Comparison of ENCODE assay signal across 12 cellular contexts in the genomic region with DNA sequence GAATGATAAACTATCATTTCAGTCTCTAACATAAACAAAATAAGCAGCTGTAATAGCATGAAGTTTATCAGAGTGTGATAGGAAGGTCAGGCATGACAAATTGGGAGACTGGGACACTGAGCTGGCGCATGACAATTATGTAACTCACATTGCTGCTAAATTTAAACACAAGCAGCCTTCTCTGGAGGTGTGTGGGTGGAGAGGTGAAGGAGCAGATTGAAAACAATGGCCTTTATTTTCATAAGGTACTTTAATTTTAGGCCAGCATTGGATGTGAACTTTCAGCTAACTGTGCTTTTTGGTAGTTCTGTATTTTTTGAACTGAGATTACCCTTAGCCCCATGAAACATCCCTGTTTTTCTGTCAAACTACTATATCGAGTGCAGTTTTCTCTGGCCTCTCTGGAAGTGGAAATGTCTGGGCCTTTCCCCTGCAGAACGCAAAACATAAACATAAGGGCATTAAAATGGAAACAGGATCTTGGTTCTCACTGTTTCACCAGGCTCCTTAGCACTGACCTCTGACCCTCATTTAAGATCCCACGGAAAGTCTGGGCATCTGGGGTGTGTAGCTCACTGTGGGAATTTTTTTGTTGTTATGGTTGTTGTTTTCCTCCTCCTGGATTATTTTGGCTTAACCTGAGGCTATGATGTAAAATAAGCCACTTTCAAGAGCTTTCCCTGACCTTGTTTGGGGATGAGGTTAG.
A peak's percentile ranks its signal among the peaks of the same experiment; 100 is the strongest.
DNase-seq lines count a peak whose midpoint lies in the region; ATAC-seq and TF ChIP-seq lines count a peak whose summit lies in the region.
"Had no signal": no experiment of that assay in that cellular context is flagged by ENCODE, and none has a peak within 500 bp of the region (broad histone marks: within the 10 kb centered on the region; RNA-seq: fewer than 3 reads in every experiment).

No MANE protein-coding gene starts in this region.

- peak overlapping the region; percentile 27 for H3K4me2 ChIP-seq in smooth muscle cell

- no peaks in the 10 kb centered on the region for H3K36me3 ChIP-seq in smooth muscle cell (ENCODE audit: low read depth)
- H3K36me3 ChIP-seq in endodermal cell (ENCODE audit: control insufficient read depth, insufficient read depth, low read length), result no peaks in the 10 kb centered on the region

- no peak for ATAC-seq in GM21360 (IDR thresholded peaks at IDR 0.05; ENCODE audit: unreplicated experiment)
- ATAC-seq in HG02884 (IDR thresholded peaks at IDR 0.05; ENCODE audit: unreplicated experiment), result no peak

- peak overlapping the region; percentile 12 for H2AFZ ChIP-seq in smooth muscle cell (ENCODE audit: low read depth)

- H3K9ac ChIP-seq in smooth muscle cell (ENCODE audit: low read depth) (no peak overlapping the region), endodermal cell (ENCODE audit: extremely low read depth, low read length, poor library complexity, severe bottlenecking) (no peak overlapping the region)

- H3K27me3 Mint-ChIP-seq in HFFc6 (ENCODE audit: insufficient read depth) (no peaks in the 10 kb centered on the region), endodermal cell (ENCODE audit: insufficient read depth) (no peaks in the 10 kb centered on the region)

- H3K27me3 ChIP-seq in smooth muscle cell (ENCODE audit: low read depth) (no peaks in the 10 kb centered on the region), endodermal cell (ENCODE audit: control insufficient read depth, insufficient read depth, low read length, poor library complexity, severe bottlenecking) (no peaks in the 10 kb centered on the region)

- no peaks in the 10 kb centered on the region for H4K20me1 ChIP-seq in smooth muscle cell (ENCODE audit: low read depth)

- H3K4me1 ChIP-seq in smooth muscle cell (ENCODE audit: low read depth) (peaks cover 8% of the 10 kb centered on the region), endodermal cell (ENCODE audit: control insufficient read depth, insufficient read depth, low read length) (peaks cover 8% of the 10 kb centered on the region)

- no peaks in the 10 kb centered on the region for H3K9me3 Mint-ChIP-seq in HFFc6
- H3K9me3 Mint-ChIP-seq in endodermal cell, result no peaks in the 10 kb centered on the region

- no peaks in the 10 kb centered on the region for H3K9me3 ChIP-seq in smooth muscle cell (replicated peaks; ENCODE audit: low read depth)
- no peaks in the 10 kb centered on the region for H3K9me3 ChIP-seq in endodermal cell (ENCODE audit: control insufficient read depth, low read length)

- H3K4me3 Mint-ChIP-seq in HFFc6 (no peak overlapping the region), endodermal cell (no peak overlapping the region)

- H3K4me3 ChIP-seq in choroid plexus epithelial cell (ENCODE audit: low read depth, low read length), result no peak overlapping the region
- H3K4me3 ChIP-seq in smooth muscle cell, result no peak overlapping the region
- no peak overlapping the region for H3K4me3 ChIP-seq in endodermal cell (ENCODE audit: low read length)

- H3K27ac Mint-ChIP-seq in HFFc6 (peak overlapping the region; percentile 24), endodermal cell (no peak overlapping the region)

- no peak for TF ChIP-seq CTCF in HFFc6 (IDR thresholded peaks at IDR 0.05)
- no peak for TF ChIP-seq CTCF in choroid plexus epithelial cell (conservative IDR thresholded peaks at IDR 0.05; ENCODE audit: low read depth, low read length)
- no peak for TF ChIP-seq CTCF in smooth muscle cell (IDR thresholded peaks at IDR 0.05; ENCODE audit: borderline replicate concordance, insufficient read depth, poor library complexity, severe bottlenecking)
- TF ChIP-seq CTCF in endodermal cell (conservative IDR thresholded peaks at IDR 0.05), result no peak

- DNase-seq in HFFc6 (no peak), choroid plexus epithelial cell (ENCODE audit: low read depth) (peak; percentile 45), kidney tubule cell (ENCODE audit: low spot score) (peak; percentile 15), smooth muscle cell (lab: John Stamatoyannopoulos, UW; ENCODE audit: unreplicated experiment) (no peak), endodermal cell (no peak), DMS79 (lab: John Stamatoyannopoulos, UW) (no peak)
- DNase-seq: activated T-cell treated with anti-CD3 and anti-CD28 coated beads, Interleukin-2, amount 50 U/mL, for 1 hour; central memory CD4-positive, alpha-beta T cell; stimulated activated CD4-positive, alpha-beta T cell treated with anti-CD3 and anti-CD28 coated beads, Interleukin-2, amount 100 ng/mL, for 48 hours had no signal

- no peak overlapping the region for H3K27ac ChIP-seq in smooth muscle cell (ENCODE audit: low read depth)
- no peak overlapping the region for H3K27ac ChIP-seq in endodermal cell (ENCODE audit: low read depth, low read length)
- H3K27ac ChIP-seq: RWPE1 had no signal

- H3K4me1 Mint-ChIP-seq in HFFc6 (ENCODE audit: low read depth) (peaks cover 39% of the 10 kb centered on the region), endodermal cell (peaks cover 13% of the 10 kb centered on the region)

- H3K79me2 ChIP-seq in smooth muscle cell (ENCODE audit: low read depth), result no peaks in the 10 kb centered on the region

- H3K36me3 Mint-ChIP-seq in HFFc6 (ENCODE audit: low read depth) (no peaks in the 10 kb centered on the region), endodermal cell (ENCODE audit: low read depth) (no peaks in the 10 kb centered on the region)

- WGBS in smooth muscle cell (ENCODE audit: low lambda C conversion rate), result 17% methylated on average over 4 of the region's 4 CpGs
- 83 to 89% methylated on average over 1 to 4 of the region's 4 CpGs for WGBS in endodermal cell (ENCODE audit: insufficient coverage in 1 of 2, insufficient read length in 1 of 2), 2 experiments

- peaks cover 15% of the 10 kb centered on the region for H3F3A ChIP-seq in smooth muscle cell (ENCODE audit: low read depth)

Comparison
In these comparisons a context has a peak if more than half of its experiments do, and no peak if none do; other contexts are left out.
1. DNase-seq: peak in choroid plexus epithelial cell (single experiment) and kidney tubule cell (single experiment); none in HFFc6 (single experiment), smooth muscle cell (single experiment), endodermal cell (single experiment) and DMS79 (single experiment).